ENCODE assay signal across 16 cellular contexts in genomic region chr6:3017304-3017703, GRCh38. TPM values are rescaled to one million over a fixed set of nuclear protein-coding genes. Genes with fewer than 3 reads are reported as not detected.
A peak's percentile ranks its signal among the peaks of the same experiment; 100 is the strongest.
DNase-seq lines count a peak whose midpoint lies in the region; ATAC-seq and TF ChIP-seq lines count a peak whose summit lies in the region.
"Had no signal": no experiment of that assay in that cellular context is flagged by ENCODE, and none has a peak within 500 bp of the region (broad histone marks: within the 10 kb centered on the region; RNA-seq: fewer than 3 reads in every experiment).

No MANE protein-coding gene starts in this region.

- H3K27ac Mint-ChIP-seq in activated T-cell treated with anti-CD3 and anti-CD28 coated beads, Interleukin-2, amount 50 U/mL, for 24 hours, result peak overlapping the region; percentile 26
- H3K27ac Mint-ChIP-seq: IgD-negative memory B cell had no signal

- TF ChIP-seq CTCF in psoas muscle (IDR thresholded peaks at IDR 0.05), result no peak

- ATAC-seq in activated T-cell treated with anti-CD3 and anti-CD28 coated beads, Interleukin-2, amount 50 U/mL, for 4 hours, result no peak
- no peak for ATAC-seq in left lobe of liver
- peak in 1 of 4 donors; percentile 11 for ATAC-seq in psoas muscle

- intact Hi-C loops in psoas muscle (cut with DNase I), result no loop called here

- DNase-seq in activated T-cell treated with anti-CD3 and anti-CD28 coated beads, Interleukin-2, amount 50 U/mL, for 24 hours, result no peak
- DNase-seq in activated T-cell treated with anti-CD3 and anti-CD28 coated beads, Interleukin-2, amount 50 U/mL, for 4 hours, result no peak
- DNase-seq in left lobe of liver (ENCODE audit: low spot score), result peak; percentile 40
- DNase-seq in psoas muscle, result peak in 1 of 2 donors; percentile 51
- DNase-seq in H4 (ENCODE audit: low spot score), result no peak
- DNase-seq in NCI-H748 (lab: John Stamatoyannopoulos, UW; ENCODE audit: unreplicated experiment), result no peak
- DNase-seq in activated CD4-positive, alpha-beta T cell treated with anti-CD3 and anti-CD28 coated beads for 1 hour, result no peak
- DNase-seq: 8988T; AML-193; Caco-2; CD8-positive, alpha-beta memory T cell; DMS53; GF-D8; H9 had no signal

- peaks cover 11 to 90% of the 10 kb centered on the region in 2 donors for H3K36me3 ChIP-seq in psoas muscle (ENCODE audit: insufficient read depth in 1 of 2, low read depth in 1 of 2)

- H3K9me3 ChIP-seq in psoas muscle, result no peaks in the 10 kb centered on the region
- H3K9me3 ChIP-seq: Caco-2 had no signal

- peaks cover 30% of the 10 kb centered on the region for H3K4me1 Mint-ChIP-seq in activated T-cell treated with anti-CD3 and anti-CD28 coated beads, Interleukin-2, amount 50 U/mL, for 24 hours (ENCODE audit: low read depth)
- peaks cover 6% of the 10 kb centered on the region for H3K4me1 Mint-ChIP-seq in activated T-cell treated with anti-CD3 and anti-CD28 coated beads, Interleukin-2, amount 50 U/mL, for 4 hours (ENCODE audit: low read depth)

- H3K27ac ChIP-seq in psoas muscle, result peak overlapping the region; percentile 41
- H3K27ac ChIP-seq: BLaER1 had no signal

- H3K36me3 Mint-ChIP-seq in activated T-cell treated with anti-CD3 and anti-CD28 coated beads, Interleukin-2, amount 50 U/mL, for 24 hours (ENCODE audit: low read depth), result peaks cover 85% of the 10 kb centered on the region
- H3K36me3 Mint-ChIP-seq in activated T-cell treated with anti-CD3 and anti-CD28 coated beads, Interleukin-2, amount 50 U/mL, for 4 hours (ENCODE audit: insufficient read depth), result peaks cover 31% of the 10 kb centered on the region

- peaks cover 24% of the 10 kb centered on the region for H3K4me1 ChIP-seq in psoas muscle
- H3K4me1 ChIP-seq: Caco-2 had no signal

- H3K27me3 ChIP-seq in psoas muscle (ENCODE audit: insufficient read depth in 3 of 3, low read length in 2 of 3), result no peaks in the 10 kb centered on the region
- H3K27me3 ChIP-seq: BLaER1 had no signal

- no peak overlapping the region for H3K4me3 Mint-ChIP-seq in activated T-cell treated with anti-CD3 and anti-CD28 coated beads, Interleukin-2, amount 50 U/mL, for 24 hours
- H3K4me3 Mint-ChIP-seq in activated T-cell treated with anti-CD3 and anti-CD28 coated beads, Interleukin-2, amount 50 U/mL, for 4 hours, result no peak overlapping the region
- H3K4me3 Mint-ChIP-seq: CD8-positive, alpha-beta memory T cell; IgD-negative memory B cell had no signal

- H3K4me3 ChIP-seq in psoas muscle, result no peak overlapping the region
- H3K4me3 ChIP-seq: BLaER1 had no signal

- WGBS in psoas muscle, 3 donors, result 75 to 97% (median 84%) methylated on average over 9 of the region's 9 CpGs

- H3K27me3 Mint-ChIP-seq in activated T-cell treated with anti-CD3 and anti-CD28 coated beads, Interleukin-2, amount 50 U/mL, for 24 hours, result no peaks in the 10 kb centered on the region
- no peaks in the 10 kb centered on the region for H3K27me3 Mint-ChIP-seq in activated T-cell treated with anti-CD3 and anti-CD28 coated beads, Interleukin-2, amount 50 U/mL, for 4 hours (ENCODE audit: low read depth)
- H3K27me3 Mint-ChIP-seq: CD8-positive, alpha-beta memory T cell; IgD-negative memory B cell had no signal

- H3K9me3 Mint-ChIP-seq in activated T-cell treated with anti-CD3 and anti-CD28 coated beads, Interleukin-2, amount 50 U/mL, for 24 hours, result peaks cover 4% of the 10 kb centered on the region
- H3K9me3 Mint-ChIP-seq in activated T-cell treated with anti-CD3 and anti-CD28 coated beads, Interleukin-2, amount 50 U/mL, for 4 hours, result peaks cover 2% of the 10 kb centered on the region

RNA-seq across cellular contexts. Expression of gene NQO2, which starts 17.6 kb away (rescaled TPM):
- total RNA-seq in activated T-cell treated with anti-CD3 and anti-CD28 coated beads, Interleukin-2, amount 50 U/mL, for 4 hours, result 10 to 100 TPM; 35.5 to 41.8 (median 38.4) TPM
- total RNA-seq in left lobe of liver, result 62.7 TPM
- 100 to 1,000 TPM in 2 of 4 donors, 10 to 100 TPM in 2; 42.8 to 129 (median 101) TPM for total RNA-seq in psoas muscle
- 100 to 1,000 TPM in 2 of 3 donors, 10 to 100 TPM in 1; 80.1 to 201 (median 159) TPM for polyA plus RNA-seq in psoas muscle
- 119 and 124 TPM in 2 replicates for total RNA-seq in H4 (2014; rRNA removed; shearing (Covaris generic))

RNA-seq across cellular contexts. Expression of gene SERPINB6, which starts 45.9 kb away (rescaled TPM):
- 10 to 100 TPM; 14.9 to 15.9 (median 15.3) TPM for total RNA-seq in activated T-cell treated with anti-CD3 and anti-CD28 coated beads, Interleukin-2, amount 50 U/mL, for 4 hours
- total RNA-seq in left lobe of liver (31.8 TPM), psoas muscle (100 to 1,000 TPM in 3 of 4 donors, 10 to 100 TPM in 1; 92.3 to 205 (median 141) TPM)
- polyA plus RNA-seq in psoas muscle, result 100 to 1,000 TPM; 161 to 239 (median 174) TPM
- 107 and 115 TPM in 2 replicates for total RNA-seq in H4 (2014; rRNA removed; shearing (Covaris generic))

RNA-seq across cellular contexts. Expression of gene RIPK1, which starts 51.0 kb away (rescaled TPM):
- total RNA-seq in activated T-cell treated with anti-CD3 and anti-CD28 coated beads, Interleukin-2, amount 50 U/mL, for 4 hours, result 10 to 100 TPM; 16.5 to 17.4 (median 16.6) TPM
- total RNA-seq in left lobe of liver (12.6 TPM), psoas muscle (10 to 100 TPM in 1 of 4 donors, 1 to 10 TPM in 3; 6.2 to 10.4 (median 7.2) TPM)
- 10 to 100 TPM in 1 of 3 donors, 1 to 10 TPM in 2; 5.6 to 10.6 (median 7.1) TPM for polyA plus RNA-seq in psoas muscle
- 10.1 and 14.2 TPM in 2 replicates for total RNA-seq in H4 (2014; rRNA removed; shearing (Covaris generic))
